In genomic region chr16:70154736-70155135, GRCh38 we compare ENCODE assay signal across 7 cellular contexts. TPM values are rescaled to one million over a fixed set of nuclear protein-coding genes. Genes with fewer than 3 reads are reported as not detected.
"Had no signal": no experiment of that assay in that cellular context is flagged by ENCODE, and none has a peak within 500 bp of the region (broad histone marks: within the 10 kb centered on the region; RNA-seq: fewer than 3 reads in every experiment).

No MANE protein-coding gene starts in this region.

RNA-seq across cellular contexts. Expression of gene CLEC18C, which starts 18.9 kb away (rescaled TPM):
- total RNA-seq: osteocyte, pulmonary artery endothelial cell, right atrium auricular region, sigmoid colon had no signal
- polyA plus RNA-seq: naive thymus-derived CD4-positive, alpha-beta T cell; naive thymus-derived CD8-positive, alpha-beta T cell; right cardiac atrium had no signal
